ENCODE assay signal across 13 cellular contexts in genomic region chr2:189302274-189302948, GRCh38.
DNase-seq lines count a peak whose midpoint lies in the region; ATAC-seq, FAIRE-seq and TF ChIP-seq lines count a peak whose summit lies in the region.
"Had no signal": no experiment of that assay in that cellular context is flagged by ENCODE, and none has a peak within 500 bp of the region (broad histone marks: within the 10 kb centered on the region; RNA-seq: fewer than 3 reads in every experiment).

No MANE protein-coding gene starts in this region.

- CTCF ChIA-PET in activated CD8-positive, alpha-beta T cell treated with anti-CD3 and anti-CD28 coated beads for 36 hours (lab: Charles Lee), result interaction anchor here (0.7 to 2.1 kb wide), 2 partner anchors 13 to 159 kb away, joined by 3 to 7 read pairs; no protein-coding TSS in a partner anchor
- CTCF ChIA-PET in HepG2 (lab: Yijun Ruan, JAX; ENCODE audit: low intra/inter-chr PET ratio, low total read pairs), result no interaction called here

- H3K27ac Mint-ChIP-seq in activated CD8-positive, alpha-beta T cell treated with anti-CD3 and anti-CD28 coated beads for 36 hours, result peak overlapping the region; percentile 95

- BruUV-seq in HepG2 (replicated peaks; lab: Mats Ljungman, UMichigan), result no TSS peak

- no peaks in the 10 kb centered on the region for H3K9me3 ChIP-seq in HepG2 (ENCODE audit: low read length)
- H3K9me3 ChIP-seq: gastroesophageal sphincter, left ventricle myocardium inferior, SJCRH30 had no signal

- no peaks in the 10 kb centered on the region for H3K79me2 ChIP-seq in HepG2 (ENCODE audit: insufficient read depth, low read length)

- no peak for TF ChIP-seq CTCF in activated CD8-positive, alpha-beta T cell treated with anti-CD3 and anti-CD28 coated beads for 36 hours (IDR thresholded peaks at IDR 0.05)
- TF ChIP-seq CTCF in HepG2 (CRISPR knock-in tag; IDR thresholded peaks at IDR 0.05) (no peak), D721Med (IDR thresholded peaks at IDR 0.05; ENCODE audit: insufficient read depth, missing control alignments) (no peak)

- H3K27me3 ChIP-seq in HepG2 (ENCODE audit: control insufficient read depth in 1 of 2, insufficient read depth in 2 of 2, low read length in 2 of 2), result no peaks in the 10 kb centered on the region; a peak in 1 of 5 replicates
- H3K27me3 ChIP-seq: gastroesophageal sphincter, SJCRH30 had no signal

- H3K4me3 ChIP-seq in HepG2 (replicated peaks in 1 of 3; ENCODE audit: insufficient read depth in 1 of 3, low read depth in 2 of 3, low read length in 3 of 3), result no peak overlapping the region
- H3K4me3 ChIP-seq: gastroesophageal sphincter, left ventricle myocardium inferior, SJCRH30 had no signal

- TF ChIP-seq EP300 in HepG2 (IDR thresholded peaks at IDR 0.05; ENCODE audit: low read depth in 2 of 2, low read length in 2 of 2) (no peak), HepG2 (CRISPR knock-in tag; IDR thresholded peaks at IDR 0.05; ENCODE audit: borderline replicate concordance) (no peak)

- H3K4me3 Mint-ChIP-seq in activated CD8-positive, alpha-beta T cell treated with anti-CD3 and anti-CD28 coated beads for 36 hours, result no peak overlapping the region

- in situ Hi-C loops in HepG2 (cut with HindIII; ENCODE audit: extremely low pct_ligation_motif_present, low pct_unique_long_range_greater_than_20kb), result no loop called here

- peak; percentile 21 for DNase-seq in EH (ENCODE audit: low read depth)
- DNase-seq in activated CD8-positive, alpha-beta T cell treated with anti-CD3 and anti-CD28 coated beads for 36 hours, result peak; percentile 42
- DNase-seq in HepG2 (ENCODE audit: low spot score), result peak; percentile 5
- DNase-seq in D721Med (ENCODE audit: insufficient read length, low spot score), result no peak
- DNase-seq: Calu3, left ventricle myocardium inferior, NCI-H1092, NCI-H524 treated with DMSO at 0.1 percent for 48 hours had no signal

- H3K4me2 ChIP-seq in HepG2 (ENCODE audit: low read depth, low read length), result no peak overlapping the region

- no peak for FAIRE-seq in HepG2 (lab: Jason Lieb, UNC)
- no peak for FAIRE-seq in D721Med (lab: Jason Lieb, UNC)

- H3K27me3 Mint-ChIP-seq in activated CD8-positive, alpha-beta T cell treated with anti-CD3 and anti-CD28 coated beads for 36 hours, result no peaks in the 10 kb centered on the region

- H3K4me1 Mint-ChIP-seq in activated CD8-positive, alpha-beta T cell treated with anti-CD3 and anti-CD28 coated beads for 36 hours (ENCODE audit: low read depth), result peaks cover 78% of the 10 kb centered on the region

- no peak overlapping the region for H2AFZ ChIP-seq in HepG2 (ENCODE audit: low read length)

- POLR2A ChIA-PET in activated CD8-positive, alpha-beta T cell treated with anti-CD3 and anti-CD28 coated beads for 36 hours (lab: Charles Lee), result no interaction called here
- POLR2A ChIA-PET in HepG2 (lab: Yijun Ruan, JAX), result no interaction called here

- peaks cover 8% of the 10 kb centered on the region for H3K4me1 ChIP-seq in HepG2 (ENCODE audit: insufficient read depth, low read length)
- H3K4me1 ChIP-seq: gastroesophageal sphincter, left ventricle myocardium inferior had no signal

- peaks cover 34% of the 10 kb centered on the region for H3K36me3 Mint-ChIP-seq in activated CD8-positive, alpha-beta T cell treated with anti-CD3 and anti-CD28 coated beads for 36 hours (ENCODE audit: low read depth)

- no peak overlapping the region for H3K27ac ChIP-seq in HepG2 (ENCODE audit: extremely low read length, insufficient read depth, low read length)
- H3K27ac ChIP-seq: gastroesophageal sphincter, left ventricle myocardium inferior, SJCRH30 had no signal

- H4K20me1 ChIP-seq in HepG2 (ENCODE audit: insufficient read depth, low read length), result no peaks in the 10 kb centered on the region

- no peak overlapping the region for H3K9ac ChIP-seq in HepG2 (ENCODE audit: insufficient read depth, low read depth, low read length)

- no peak for TF ChIP-seq POLR2A in HepG2 (IDR thresholded peaks at IDR 0.05; ENCODE audit: insufficient read depth in 1 of 2, low read depth in 2 of 2, low read length in 2 of 2)

- WGBS in HepG2 (ENCODE audit: low lambda C conversion rate), result 19% methylated on average over 5 of the region's 5 CpGs

- peak; percentile 43 for ATAC-seq in HG03378 (IDR thresholded peaks at IDR 0.05; ENCODE audit: unreplicated experiment)
- ATAC-seq in activated CD8-positive, alpha-beta T cell treated with anti-CD3 and anti-CD28 coated beads for 36 hours, result peak; percentile 70
- ATAC-seq in HepG2, result peak; percentile 60; the same call in 1 of the 3 replicates
- no peak for ATAC-seq in GM21576 (IDR thresholded peaks at IDR 0.05; ENCODE audit: unreplicated experiment)
- no peak for ATAC-seq in GM19395 (IDR thresholded peaks at IDR 0.05; ENCODE audit: unreplicated experiment)
- ATAC-seq: gastroesophageal sphincter had no signal

- intact Hi-C loops in activated CD8-positive, alpha-beta T cell treated with anti-CD3 and anti-CD28 coated beads for 36 hours (cut with micrococcal nuclease), result no loop called here
- intact Hi-C loops in HepG2 (cut with micrococcal nuclease; ENCODE audit: unreplicated experiment), result no loop called here

- H3K9me3 Mint-ChIP-seq in activated CD8-positive, alpha-beta T cell treated with anti-CD3 and anti-CD28 coated beads for 36 hours, result peaks cover 10% of the 10 kb centered on the region

- TF ChIP-seq RAD21 in HepG2 (CRISPR knock-in tag; IDR thresholded peaks at IDR 0.05), result no peak

- no peaks in the 10 kb centered on the region for H3K36me3 ChIP-seq in HepG2 (replicated peaks in 1 of 2; ENCODE audit: control insufficient read depth in 1 of 2, insufficient read depth in 2 of 2, low read length in 2 of 2)
- H3K36me3 ChIP-seq: gastroesophageal sphincter, left ventricle myocardium inferior, SJCRH30 had no signal

TF ChIP-seq in HepG2, 621 proteins besides CTCF, POLR2A, EP300 and RAD21:
- TF ChIP-seq ZNF451 (CRISPR knock-in tag; IDR thresholded peaks at IDR 0.05), result no peak
- peak; percentile 39; the same call in 1 of the 2 replicates for TF ChIP-seq CEBPB (IDR thresholded peaks at IDR 0.05; ENCODE audit: borderline replicate concordance, low read depth, low read length)
- TF ChIP-seq NR2F2 (IDR thresholded peaks at IDR 0.05; ENCODE audit: borderline replicate concordance, low read depth), result no peak
- TF ChIP-seq FOSL2 (CRISPR knock-in tag; IDR thresholded peaks at IDR 0.05), result peak; percentile 82
- TF ChIP-seq ATF4 (CRISPR knock-in tag; IDR thresholded peaks at IDR 0.05), result peak in 1 of 2 experiments; percentile 83; a peak in 2 of 4 replicates

Comparison
In these comparisons a context has a peak if more than half of its experiments do, and no peak if none do; other contexts are left out.
1. ATAC-seq: peak in HG03378 (single experiment), activated CD8-positive, alpha-beta T cell treated with anti-CD3 and anti-CD28 coated beads for 36 hours (single experiment) and HepG2 (single experiment); none in GM21576 (single experiment) and GM19395 (single experiment).